ENCODE assay signal across 26 cellular contexts in the genomic region with DNA sequence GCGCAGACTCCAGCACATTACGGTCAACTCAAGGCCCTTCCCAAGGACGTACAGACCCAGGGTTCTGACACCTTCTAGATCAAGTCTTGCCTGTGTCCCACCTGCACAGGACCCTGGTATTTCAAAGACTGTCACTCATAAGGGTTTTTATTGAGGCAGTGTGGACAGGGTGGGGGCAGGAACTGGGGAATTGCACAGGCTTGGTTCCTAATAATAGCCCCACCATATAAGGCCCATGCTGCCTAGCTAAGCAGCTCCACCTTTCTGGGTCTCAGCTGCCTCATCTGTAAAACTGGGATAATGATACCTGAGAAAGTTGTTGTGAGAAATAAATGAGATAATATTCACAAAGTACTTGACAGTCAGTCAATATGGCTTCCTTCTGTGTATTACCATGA. TPM values are rescaled to one million over a fixed set of nuclear protein-coding genes. Genes with fewer than 3 reads are reported as not detected.
DNase-seq lines count a peak whose midpoint lies in the region; ATAC-seq, FAIRE-seq and TF ChIP-seq lines count a peak whose summit lies in the region.
"Had no signal": no experiment of that assay in that cellular context is flagged by ENCODE, and none has a peak within 500 bp of the region (broad histone marks: within the 10 kb centered on the region; RNA-seq: fewer than 3 reads in every experiment).

No MANE protein-coding gene starts in this region.

- H3K36me3 ChIP-seq in heart left ventricle (no peaks in the 10 kb centered on the region), left ventricle myocardium inferior (no peaks in the 10 kb centered on the region), esophagus (ENCODE audit: control insufficient read depth in 2 of 2, insufficient read depth in 2 of 2, low read length in 1 of 2) (no peaks in the 10 kb centered on the region), keratinocyte (ENCODE audit: control insufficient read depth in 2 of 2, extremely low read depth in 1 of 2, insufficient read depth in 2 of 2, low read length in 2 of 2) (no peaks in the 10 kb centered on the region), upper lobe of right lung (no peaks in the 10 kb centered on the region)
- H3K36me3 ChIP-seq: BLaER1 had no signal

- H3K27ac ChIP-seq in heart left ventricle (no peak overlapping the region), left ventricle myocardium inferior (replicated peaks) (no peak overlapping the region), esophagus (ENCODE audit: low read depth in 2 of 2, low read length in 1 of 2) (peak overlapping the region; percentile 69 to 73), keratinocyte (ENCODE audit: control insufficient read depth, insufficient read depth, low read length) (peak overlapping the region; percentile 65), upper lobe of right lung (no peak overlapping the region)
- H3K27ac ChIP-seq: BLaER1, SK-N-MC had no signal

- H2AFZ ChIP-seq in keratinocyte (ENCODE audit: control insufficient read depth, low read length) = peak overlapping the region; percentile 87

- H3K27me3 ChIP-seq in heart left ventricle = no peaks in the 10 kb centered on the region
- H3K27me3 ChIP-seq in left ventricle myocardium inferior (ENCODE audit: low read depth) = peaks cover 1% of the 10 kb centered on the region
- H3K27me3 ChIP-seq in esophagus (ENCODE audit: control insufficient read depth in 1 of 2, insufficient read depth in 2 of 2, low read length in 2 of 2) = no peaks in the 10 kb centered on the region
- H3K27me3 ChIP-seq in keratinocyte (ENCODE audit: control insufficient read depth, extremely low read depth, insufficient read depth, low read length) = no peaks in the 10 kb centered on the region
- H3K27me3 ChIP-seq in upper lobe of right lung = no peaks in the 10 kb centered on the region
- H3K27me3 ChIP-seq: BLaER1 had no signal

- H4K20me1 ChIP-seq in keratinocyte (ENCODE audit: control insufficient read depth, extremely low read depth, insufficient read depth, low read length) = no peaks in the 10 kb centered on the region
- H4K20me1 ChIP-seq: BLaER1 had no signal

- FAIRE-seq in keratinocyte (lab: Jason Lieb, UNC) = peak; percentile 32
- FAIRE-seq: A204.1, GM18507 had no signal

- TF ChIP-seq POLR2A in heart left ventricle (IDR thresholded peaks at IDR 0.05) = no peak

- no peaks in the 10 kb centered on the region for H3K9me1 ChIP-seq in keratinocyte (ENCODE audit: control insufficient read depth, extremely low read depth, insufficient read depth, low read length)

- DNase-seq in heart left ventricle (no peak), left ventricle myocardium inferior (no peak), keratinocyte (ENCODE audit: low read depth, low spot score) (no peak), upper lobe of right lung (no peak), sciatic nerve (ENCODE audit: low spot score) (no peak)
- no peak for DNase-seq in activated naive CD4-positive, alpha-beta T cell treated with anti-CD3 and anti-CD28 coated beads for 36 hours
- no peak for DNase-seq in stimulated activated CD4-positive, alpha-beta T cell treated with anti-CD3 and anti-CD28 coated beads, Interleukin-15, amount 100 ng/mL, for 24 hours
- DNase-seq: CD4-positive, alpha-beta memory T cell; COR-L47; DMS53; NCI-H1048; NCI-H1417 treated with DMSO at 0.1 percent for 48 hours; NCI-H1694 treated with DMSO at 0.1 percent for 48 hours; NCI-H2081; NCI-H226; NCI-H510A; NCI-H69; RPMI8226; SIG-M5 had no signal

- CTCF ChIA-PET in activated naive CD4-positive, alpha-beta T cell treated with anti-CD3 and anti-CD28 coated beads for 36 hours (lab: Charles Lee) = interaction anchor here (0.6 kb wide), 2 partner anchors 37 to 41 kb away, joined by 3 read pairs; no protein-coding TSS in a partner anchor

- H3K27me3 Mint-ChIP-seq in activated naive CD4-positive, alpha-beta T cell treated with anti-CD3 and anti-CD28 coated beads for 36 hours (ENCODE audit: low read depth) = peaks cover 2% of the 10 kb centered on the region

- no peak overlapping the region for H3K9ac ChIP-seq in keratinocyte (ENCODE audit: control insufficient read depth, extremely low read depth, insufficient read depth, low read length)
- H3K9ac ChIP-seq: BLaER1 had no signal

- H3K9me3 ChIP-seq in heart left ventricle = no peaks in the 10 kb centered on the region
- H3K9me3 ChIP-seq in left ventricle myocardium inferior (replicated peaks) = no peaks in the 10 kb centered on the region
- H3K9me3 ChIP-seq in esophagus (ENCODE audit: control insufficient read depth in 2 of 2, insufficient read depth in 1 of 2, low read depth in 1 of 2, low read length in 1 of 2) = no peaks in the 10 kb centered on the region
- no peaks in the 10 kb centered on the region for H3K9me3 ChIP-seq in keratinocyte (ENCODE audit: control insufficient read depth, low read depth, low read length)
- H3K9me3 ChIP-seq in upper lobe of right lung = no peaks in the 10 kb centered on the region
- H3K9me3 ChIP-seq: BLaER1 had no signal

- H3K4me3 Mint-ChIP-seq in activated naive CD4-positive, alpha-beta T cell treated with anti-CD3 and anti-CD28 coated beads for 36 hours = no peak overlapping the region
- H3K4me3 Mint-ChIP-seq: CD4-positive, alpha-beta memory T cell; IgD-negative memory B cell had no signal

- WGBS in heart left ventricle, 4 donors = 93 to 96% (median 94%) methylated on average over 3 of the region's 3 CpGs
- 84 to 88% methylated on average over 3 of the region's 3 CpGs for WGBS in esophagus, 2 donors

- H3K4me3 ChIP-seq in heart left ventricle (no peak overlapping the region), left ventricle myocardium inferior (no peak overlapping the region), esophagus (ENCODE audit: low read depth in 1 of 2, low read length in 2 of 2) (no peak overlapping the region), keratinocyte (ENCODE audit: control insufficient read depth in 2 of 3, extremely low read depth in 1 of 3, insufficient read depth in 2 of 3, low read depth in 1 of 3, low read length in 3 of 3) (no peak overlapping the region), upper lobe of right lung (no peak overlapping the region)
- H3K4me3 ChIP-seq: BLaER1, SK-N-MC had no signal

- H3K79me2 ChIP-seq in keratinocyte (ENCODE audit: control insufficient read depth, insufficient read depth, low read length) = no peaks in the 10 kb centered on the region

- peak; percentile 61 to 87 (median 79) for ATAC-seq in heart left ventricle
- ATAC-seq in upper lobe of right lung = no peak
- no peak for ATAC-seq in sciatic nerve
- ATAC-seq: HCT116 had no signal

- dilution Hi-C loops in keratinocyte (cut with MboI; ENCODE audit: extremely low pct_ligation_motif_present, low sequenced_read_pairs) = no loop called here

- no peaks in the 10 kb centered on the region for H3K9me3 Mint-ChIP-seq in activated naive CD4-positive, alpha-beta T cell treated with anti-CD3 and anti-CD28 coated beads for 36 hours
- H3K9me3 Mint-ChIP-seq: CD4-positive, alpha-beta memory T cell; IgD-negative memory B cell had no signal

- intact Hi-C loops in heart left ventricle (cut with DNase I) (no loop called here), left ventricle myocardium inferior (cut with micrococcal nuclease) (no loop called here), upper lobe of right lung (cut with DNase I) (no loop called here), sciatic nerve (cut with DNase I) (no loop called here)
- intact Hi-C loops in activated naive CD4-positive, alpha-beta T cell treated with anti-CD3 and anti-CD28 coated beads for 36 hours (cut with micrococcal nuclease) = no loop called here

- TF ChIP-seq CTCF in heart left ventricle (IDR thresholded peaks at IDR 0.05) = no peak
- no peak for TF ChIP-seq CTCF in left ventricle myocardium inferior (IDR thresholded peaks at IDR 0.05; ENCODE audit: borderline replicate concordance)
- TF ChIP-seq CTCF in keratinocyte (optimal IDR thresholded peaks at IDR 0.05 in 1 of 3, IDR thresholded peaks at IDR 0.05 in 1 of 3, conservative IDR thresholded peaks at IDR 0.05 in 1 of 3; ENCODE audit: extremely low read depth in 1 of 3, insufficient read depth in 2 of 3, low read length in 3 of 3) = no peak
- no peak for TF ChIP-seq CTCF in upper lobe of right lung (IDR thresholded peaks at IDR 0.05)

- no peaks in the 10 kb centered on the region for H3K36me3 Mint-ChIP-seq in activated naive CD4-positive, alpha-beta T cell treated with anti-CD3 and anti-CD28 coated beads for 36 hours (ENCODE audit: low read depth)
- H3K36me3 Mint-ChIP-seq: CD4-positive, alpha-beta memory T cell; IgD-negative memory B cell had no signal

- H3K4me1 Mint-ChIP-seq in activated naive CD4-positive, alpha-beta T cell treated with anti-CD3 and anti-CD28 coated beads for 36 hours (ENCODE audit: low read depth) = no peaks in the 10 kb centered on the region

- H3K27ac Mint-ChIP-seq in activated naive CD4-positive, alpha-beta T cell treated with anti-CD3 and anti-CD28 coated beads for 36 hours = no peak overlapping the region
- H3K27ac Mint-ChIP-seq: CD4-positive, alpha-beta memory T cell; IgD-negative memory B cell had no signal

- H3K4me1 ChIP-seq in heart left ventricle (peaks cover 0 to 7% (median 0%) of the 10 kb centered on the region in 12 donors), left ventricle myocardium inferior (peaks cover 6% of the 10 kb centered on the region), esophagus (ENCODE audit: control insufficient read depth in 2 of 2, insufficient read depth in 2 of 2, low read length in 1 of 2) (peaks cover 0 to 8% of the 10 kb centered on the region in 2 donors), keratinocyte (ENCODE audit: control insufficient read depth, extremely low read depth, insufficient read depth, low read length) (peaks cover 20% of the 10 kb centered on the region), upper lobe of right lung (no peaks in the 10 kb centered on the region)

- peak overlapping the region; percentile 72 for H3K4me2 ChIP-seq in keratinocyte (ENCODE audit: control insufficient read depth, extremely low read depth, insufficient read depth, low read depth, low read length)
- H3K4me2 ChIP-seq: BLaER1 had no signal

RNA-seq across cellular contexts. Expression of a gene that starts 55.3 kb away (rescaled TPM):
- total RNA-seq in heart left ventricle (10 to 100 TPM; 60.4 to 96.3 (median 75.8) TPM), left ventricle myocardium inferior (80.1 TPM), upper lobe of right lung (117 TPM), sciatic nerve (144 TPM)
- polyA plus RNA-seq in heart left ventricle (10 to 100 TPM; 19.2 to 33.6 TPM), esophagus (10 to 100 TPM; 15.7 to 16.4 TPM), keratinocyte (64.0 to 86.4 TPM (median 68.6 TPM) in 3 replicates)
- polyA plus RNA-seq in keratinocyte (2011; ENCODE audit: low read depth) = 56.7 TPM
- polyA plus RNA-seq in keratinocyte (2011; cell fraction: cytosol; rRNA removed) = 53.6 and 62.4 TPM in 2 replicates
- polyA plus RNA-seq in keratinocyte (2011; cell fraction: nucleus; rRNA removed) = 145 and 192 TPM in 2 replicates
- 41.4 and 57.5 TPM in 2 replicates for polyA plus RNA-seq in keratinocyte (2012; ENCODE audit: low replicate concordance)
- polyA minus RNA-seq in keratinocyte = 299 to 558 TPM (median 361 TPM) in 3 replicates
- polyA minus RNA-seq in keratinocyte (2011; cell fraction: cytosol; rRNA and poly(A)+ RNA removed) = 75.8 TPM
- polyA minus RNA-seq in keratinocyte (2011; cell fraction: nucleus; rRNA and poly(A)+ RNA removed) = 119 and 208 TPM in 2 replicates
- 10 to 100 TPM; 84.9 to 89.7 TPM for total RNA-seq in activated naive CD4-positive, alpha-beta T cell treated with anti-CD3 and anti-CD28 coated beads for 36 hours

Comparison
In these comparisons a context has a peak if more than half of its experiments do, and no peak if none do; other contexts are left out.
1. ATAC-seq: peak in heart left ventricle (4 of 4); none in upper lobe of right lung (single experiment) and sciatic nerve (single experiment).
2. H3K27ac ChIP-seq: peak in esophagus (2 of 2) and keratinocyte (single experiment); none in heart left ventricle (0 of 12), left ventricle myocardium inferior (single experiment) and upper lobe of right lung (single experiment).